7 cellular contexts compared by ENCODE assay signal in the genomic region with DNA sequence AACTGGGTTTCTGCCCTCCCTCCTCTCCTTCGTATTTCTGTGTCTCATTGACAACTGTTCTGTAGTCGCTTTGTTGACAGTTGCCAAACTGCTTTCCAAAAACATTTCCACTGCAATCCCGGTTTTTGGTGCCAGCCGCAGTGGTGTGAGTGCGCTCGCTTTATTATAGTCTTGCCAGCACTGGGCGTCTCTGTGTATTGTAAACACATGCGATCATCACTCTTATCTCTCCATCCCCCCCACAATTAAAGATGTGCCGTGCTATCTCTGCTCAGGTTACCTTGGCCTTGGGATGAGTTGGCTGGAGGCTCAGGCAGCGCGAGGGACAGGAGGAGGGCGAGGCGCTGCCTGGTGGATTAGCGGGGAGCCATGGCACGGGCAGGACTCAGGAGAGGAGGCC. TPM values are rescaled to one million over a fixed set of nuclear protein-coding genes. Genes with fewer than 3 reads are reported as not detected.
"Had no signal": no experiment of that assay in that cellular context is flagged by ENCODE, and none has a peak within 500 bp of the region (broad histone marks: within the 10 kb centered on the region; RNA-seq: fewer than 3 reads in every experiment).

No MANE protein-coding gene starts in this region.

RNA-seq across cellular contexts. Expression of a gene that starts 25.9 kb away (rescaled TPM):
- total RNA-seq: activated CD4-positive, alpha-beta memory T cell treated with anti-CD3 and anti-CD28 coated beads for 36 hours; activated CD4-positive, alpha-beta T cell treated with anti-CD3 and anti-CD28 coated beads for 36 hours; activated CD4-positive, alpha-beta T cell treated with anti-CD3 and anti-CD28 coated beads, Interleukin-2, amount 10 ng/mL, durations not matched to agents 24 days and 14 days; activated CD8-positive, alpha-beta memory T cell treated with anti-CD3 and anti-CD28 coated beads for 36 hours; activated CD8-positive, alpha-beta T cell treated with anti-CD3 and anti-CD28 coated beads for 36 hours; activated CD8-positive, alpha-beta T cell treated with anti-CD3 and anti-CD28 coated beads, Interleukin-2, amount 10 ng/mL, durations not matched to agents 7 days and 5 days; T-helper 2 cell treated with Interferon-gamma antibody and Interleukin-4, amounts not matched to agents 100 ng/mL and 5 ng/mL, for 36 hours had no signal
